16 cellular contexts compared by ENCODE assay signal in the genomic region with DNA sequence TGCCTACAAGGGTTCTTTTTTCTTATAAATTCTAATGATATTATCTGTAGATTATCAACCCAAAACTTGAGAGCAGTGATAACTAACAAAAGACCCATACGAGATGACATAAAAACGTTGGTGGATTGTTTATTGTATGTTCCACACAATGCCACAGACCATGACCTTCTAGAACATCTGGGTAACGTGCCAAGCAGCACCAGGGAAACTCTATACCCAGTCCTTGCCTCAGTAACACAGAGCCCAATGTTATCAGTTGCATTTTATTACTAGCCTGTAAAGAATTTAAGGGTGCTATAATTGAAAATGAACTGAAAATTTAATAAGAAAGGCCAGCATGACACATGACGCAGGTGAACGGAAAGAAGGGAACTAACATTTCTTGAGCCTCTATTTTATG.
DNase-seq lines count a peak whose midpoint lies in the region; ATAC-seq, FAIRE-seq and TF ChIP-seq lines count a peak whose summit lies in the region.
"Had no signal": no experiment of that assay in that cellular context is flagged by ENCODE, and none has a peak within 500 bp of the region (broad histone marks: within the 10 kb centered on the region; RNA-seq: fewer than 3 reads in every experiment).

No MANE protein-coding gene starts in this region.

- H3K79me2 ChIP-seq in SK-N-SH (ENCODE audit: insufficient read depth) (no peaks in the 10 kb centered on the region; the same call in 1 of the 2 replicates), endothelial cell of umbilical vein (ENCODE audit: control insufficient read depth, insufficient read depth, low read length) (no peaks in the 10 kb centered on the region)

- no TSS peak for BruUV-seq in endothelial cell of umbilical vein (replicated peaks; lab: Mats Ljungman, UMichigan)

- H3K9me1 ChIP-seq in endothelial cell of umbilical vein (replicated peaks; ENCODE audit: control insufficient read depth, extremely low read depth, insufficient read depth, low read length): no peaks in the 10 kb centered on the region

- H3K4me3 ChIP-seq in SK-N-SH (ENCODE audit: low read depth in 2 of 2, low read length in 1 of 2) (no peak overlapping the region), endothelial cell of umbilical vein (replicated peaks in 1 of 3; ENCODE audit: insufficient read depth in 1 of 3, low read depth in 1 of 3, low read length in 3 of 3) (no peak overlapping the region), prostate gland (no peak overlapping the region)
- H3K4me3 ChIP-seq: HAP-1, Peyer's patch had no signal

- WGBS in SK-N-SH (ENCODE audit: low lambda C conversion rate): 77% methylated on average over 5 of the region's 5 CpGs
- 47% methylated on average over 5 of the region's 5 CpGs for WGBS in prostate gland

- no peak for TF ChIP-seq RAD21 in SK-N-SH (IDR thresholded peaks at IDR 0.05; ENCODE audit: low read length)

- no peak for TF ChIP-seq EP300 in SK-N-SH (IDR thresholded peaks at IDR 0.05; ENCODE audit: borderline replicate concordance in 1 of 2, low read depth in 1 of 2, low read length in 1 of 2)

- peaks cover 11% of the 10 kb centered on the region for H3F3A ChIP-seq in SK-N-SH (replicated peaks; ENCODE audit: insufficient read depth)

- TF ChIP-seq POLR2A in endothelial cell of umbilical vein (IDR thresholded peaks at IDR 0.05; ENCODE audit: low read depth, low read length): no peak
- TF ChIP-seq POLR2A in prostate gland (IDR thresholded peaks at IDR 0.05): no peak

- peaks cover 0 to 2% of the 10 kb centered on the region in 2 experiments for H3K36me3 ChIP-seq in SK-N-SH (replicated peaks in 1 of 2; ENCODE audit: control insufficient read depth in 1 of 2, insufficient read depth in 2 of 2, low read length in 1 of 2)
- H3K36me3 ChIP-seq in endothelial cell of umbilical vein (ENCODE audit: control insufficient read depth in 2 of 2, extremely low read depth in 1 of 2, insufficient read depth in 2 of 2, low read length in 2 of 2): no peaks in the 10 kb centered on the region
- no peaks in the 10 kb centered on the region for H3K36me3 ChIP-seq in prostate gland
- H3K36me3 ChIP-seq: HAP-1, Peyer's patch had no signal

- H3K27me3 ChIP-seq in SK-N-SH (ENCODE audit: insufficient read depth) (no peaks in the 10 kb centered on the region), endothelial cell of umbilical vein (ENCODE audit: control insufficient read depth in 2 of 2, insufficient read depth in 2 of 2, low read length in 2 of 2) (no peaks in the 10 kb centered on the region), prostate gland (replicated peaks; ENCODE audit: insufficient read depth) (no peaks in the 10 kb centered on the region)
- H3K27me3 ChIP-seq: Peyer's patch had no signal

- CTCF ChIA-PET in SK-N-SH (lab: Yijun Ruan, JAX): interaction anchor here (1.0 kb wide), 1 partner anchor 119 kb away, joined by 3 read pairs; no protein-coding TSS in a partner anchor
- CTCF ChIA-PET in endothelial cell of umbilical vein (lab: Charles Lee): interaction anchor here (1.7 kb wide), 1 partner anchor 118 kb away, joined by 6 read pairs; no protein-coding TSS in a partner anchor

- FAIRE-seq in endothelial cell of umbilical vein (lab: Jason Lieb, UNC): no peak
- FAIRE-seq: HTR-8/SVneo had no signal

- TF ChIP-seq CTCF in SK-N-SH (IDR thresholded peaks at IDR 0.05) (no peak), endothelial cell of umbilical vein (IDR thresholded peaks at IDR 0.05; ENCODE audit: extremely low read depth in 1 of 2, insufficient read depth in 1 of 2, low read depth in 1 of 2, low read length in 2 of 2) (no peak), prostate gland (IDR thresholded peaks at IDR 0.05) (no peak)

- dilution Hi-C loops in endothelial cell of umbilical vein (cut with MboI; ENCODE audit: extremely low pct_ligation_motif_present, low sequenced_read_pairs): no loop called here

- H3K4me1 ChIP-seq in SK-N-SH (ENCODE audit: control insufficient read depth in 1 of 2, insufficient read depth in 2 of 2, low read depth in 1 of 2, low read length in 1 of 2) (peaks cover 29 to 30% of the 10 kb centered on the region in 2 experiments; a peak in 3 of 4 replicates), endothelial cell of umbilical vein (ENCODE audit: control insufficient read depth, extremely low read depth, insufficient read depth, low read length) (peaks cover 19% of the 10 kb centered on the region), prostate gland (replicated peaks) (no peaks in the 10 kb centered on the region)
- H3K4me1 ChIP-seq: HAP-1, Peyer's patch had no signal

- H3K9ac ChIP-seq in SK-N-SH (no peak overlapping the region), endothelial cell of umbilical vein (replicated peaks; ENCODE audit: extremely low read depth, insufficient read depth, low read length) (no peak overlapping the region)

- H3K27ac ChIP-seq in SK-N-SH (ENCODE audit: low read depth in 2 of 2, low read length in 1 of 2) (peak overlapping the region; percentile 25 to 73; a peak in 3 of 4 replicates), endothelial cell of umbilical vein (ENCODE audit: insufficient read depth, low read depth, low read length) (no peak overlapping the region), prostate gland (no peak overlapping the region)
- H3K27ac ChIP-seq: Peyer's patch had no signal

- no peaks in the 10 kb centered on the region for H3K9me2 ChIP-seq in SK-N-SH

- intact Hi-C loops in endothelial cell of umbilical vein (cut with micrococcal nuclease) (no loop called here), prostate gland (cut with DNase I) (no loop called here)

- ATAC-seq in SK-N-SH treated with all-trans-retinoic acid at 6 μM for 48 hours (no peak), HG03039 (IDR thresholded peaks at IDR 0.05; ENCODE audit: unreplicated experiment) (no peak)

- DNase-seq in SK-N-SH: no peak
- no peak for DNase-seq in endothelial cell of umbilical vein (ENCODE audit: low read depth, low spot score)
- peak; percentile 20 for DNase-seq in pons (ENCODE audit: low spot score)
- DNase-seq in COLO668 (lab: John Stamatoyannopoulos, UW; ENCODE audit: unreplicated experiment): no peak
- DNase-seq in stimulated activated CD4-positive, alpha-beta T cell treated with anti-CD3 and anti-CD28 coated beads, Interleukin-4, amount 100 ng/mL, for 24 hours: no peak
- DNase-seq in prostate gland (ENCODE audit: low spot score): no peak
- DNase-seq: 8988T, NCI-H1694 treated with DMSO at 0.1 percent for 48 hours, NCI-H2081 treated with DMSO at 0.1 percent for 48 hours, NCI-H2171 treated with DMSO at 0.1 percent for 48 hours, Peyer's patch, Right ventricle myocardium superior had no signal

- POLR2A ChIA-PET in SK-N-SH (lab: Yijun Ruan, JAX): no interaction called here
- POLR2A ChIA-PET in endothelial cell of umbilical vein (lab: Charles Lee): no interaction called here

- H4K20me1 ChIP-seq in SK-N-SH (ENCODE audit: insufficient read depth) (no peaks in the 10 kb centered on the region), endothelial cell of umbilical vein (replicated peaks; ENCODE audit: control insufficient read depth, extremely low read depth, insufficient read depth, low read length) (no peaks in the 10 kb centered on the region)

- H2AFZ ChIP-seq in SK-N-SH (ENCODE audit: low read depth): no peak overlapping the region
- H2AFZ ChIP-seq in endothelial cell of umbilical vein (ENCODE audit: low read depth, low read length): no peak overlapping the region

- H3K9me3 ChIP-seq in SK-N-SH (no peaks in the 10 kb centered on the region), endothelial cell of umbilical vein (replicated peaks; ENCODE audit: control insufficient read depth, insufficient read depth, low read length) (no peaks in the 10 kb centered on the region), prostate gland (no peaks in the 10 kb centered on the region)
- H3K9me3 ChIP-seq: HAP-1, Peyer's patch had no signal

- H3K4me2 ChIP-seq in SK-N-SH (peak overlapping the region; percentile 39; the same call in 1 of the 2 replicates), endothelial cell of umbilical vein (ENCODE audit: insufficient read depth, low read length) (peak overlapping the region; percentile 25)

TF ChIP-seq in SK-N-SH, 30 proteins besides CTCF, POLR2A, EP300 and RAD21 (continues in another document):
- TF ChIP-seq EZH2phosphoT487 (IDR thresholded peaks at IDR 0.05; ENCODE audit: borderline replicate concordance, low read depth) (no peak), RFX5 (IDR thresholded peaks at IDR 0.05; ENCODE audit: low read length) (no peak), FOXJ3 (CRISPR knock-in tag; IDR thresholded peaks at IDR 0.05) (no peak), JUND (IDR thresholded peaks at IDR 0.05) (no peak), ELF1 (IDR thresholded peaks at IDR 0.05) (no peak), TAF1 (IDR thresholded peaks at IDR 0.05; ENCODE audit: borderline replicate concordance, low read depth, low read length) (no peak), FOSL2 (IDR thresholded peaks at IDR 0.05; ENCODE audit: borderline replicate concordance, low read depth) (no peak), GATA2 (CRISPR knock-in tag; IDR thresholded peaks at IDR 0.05) (no peak)

TF ChIP-seq in SK-N-SH treated with all-trans-retinoic acid at 6 μM for 48 hours, 23 proteins besides CTCF, POLR2A, EP300 and RAD21 (continues in another document):
- no peak for TF ChIP-seq ZNF70 (CRISPR knock-in tag; IDR thresholded peaks at IDR 0.05)
- TF ChIP-seq ZFP3 (CRISPR knock-in tag; IDR thresholded peaks at IDR 0.05): no peak
- no peak for TF ChIP-seq TOX (CRISPR knock-in tag; IDR thresholded peaks at IDR 0.05; ENCODE audit: borderline replicate concordance)
- TF ChIP-seq TCF4 (CRISPR knock-in tag; IDR thresholded peaks at IDR 0.05; ENCODE audit: borderline replicate concordance): no peak
- TF ChIP-seq ZNF8 (CRISPR knock-in tag; IDR thresholded peaks at IDR 0.05): no peak
- no peak for TF ChIP-seq SNAI2 (CRISPR knock-in tag; IDR thresholded peaks at IDR 0.05)
- TF ChIP-seq BACH2 (CRISPR knock-in tag; IDR thresholded peaks at IDR 0.05; ENCODE audit: borderline replicate concordance): no peak

TF ChIP-seq in endothelial cell of umbilical vein, 7 proteins besides CTCF, POLR2A, EP300 and RAD21:
- TF ChIP-seq GATA2 (IDR thresholded peaks at IDR 0.05; ENCODE audit: insufficient read depth, insufficient read length, low read depth, low read length) (no peak), JUN (IDR thresholded peaks at IDR 0.05; ENCODE audit: borderline replicate concordance, insufficient read depth, insufficient read length, low read depth) (no peak), MYC (IDR thresholded peaks at IDR 0.05; ENCODE audit: low read depth, low read length) (no peak), EZH2 (IDR thresholded peaks at IDR 0.05; ENCODE audit: borderline replicate concordance, low read depth, low read length, severe bottlenecking) (no peak), FOS (IDR thresholded peaks at IDR 0.05; ENCODE audit: borderline replicate concordance, insufficient read depth, low read length) (no peak), POLR2AphosphoS5 (IDR thresholded peaks at IDR 0.05; ENCODE audit: insufficient read depth, low read depth, low read length) (no peak)
- TF ChIP-seq, protein P1, sequence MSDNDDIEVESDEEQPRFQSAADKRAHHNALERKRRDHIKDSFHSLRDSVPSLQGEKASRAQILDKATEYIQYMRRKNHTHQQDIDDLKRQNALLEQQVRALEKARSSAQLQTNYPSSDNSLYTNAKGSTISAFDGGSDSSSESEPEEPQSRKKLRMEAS (IDR thresholded peaks at IDR 0.05; ENCODE audit: insufficient read depth, insufficient read length): no peak

Comparison
In these comparisons a context has a peak if more than half of its experiments do, and no peak if none do; other contexts are left out.
1. H3K27ac ChIP-seq: peak in SK-N-SH (2 of 2); none in endothelial cell of umbilical vein (single experiment) and prostate gland (0 of 2).